In the genomic region with DNA sequence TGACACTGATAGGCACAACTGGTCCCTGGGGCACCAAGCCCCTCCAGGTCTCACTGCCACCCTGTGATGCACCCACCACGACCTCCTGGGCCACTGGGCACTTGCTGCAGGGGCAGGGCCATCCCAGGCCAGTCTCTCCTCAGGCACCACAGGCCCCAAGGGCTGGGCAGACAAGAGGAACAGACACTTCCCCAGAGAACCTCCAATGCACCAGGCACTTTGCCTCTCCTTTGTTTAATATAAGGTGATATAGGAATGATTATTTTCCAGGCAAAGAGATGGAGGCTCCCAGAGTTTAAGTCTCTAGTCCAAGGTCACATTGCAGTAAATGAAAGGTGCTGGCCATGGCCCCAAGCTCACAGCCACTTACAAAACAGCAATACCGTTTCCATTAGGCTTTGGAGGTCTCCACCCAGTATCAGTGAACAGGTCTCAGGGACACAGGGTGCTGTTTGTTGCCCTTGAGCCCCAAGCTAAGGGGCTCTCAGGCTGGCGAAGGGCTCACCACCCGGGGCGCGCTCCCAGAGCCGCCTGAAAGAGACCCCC, we compare ENCODE assay signal across 8 cellular contexts. TPM values are rescaled to one million over a fixed set of nuclear protein-coding genes. Genes with fewer than 3 reads are reported as not detected.
DNase-seq lines count a peak whose midpoint lies in the region; ATAC-seq and TF ChIP-seq lines count a peak whose summit lies in the region.

No MANE protein-coding gene starts in this region.

- CTCF ChIA-PET in activated naive CD4-positive, alpha-beta T cell treated with anti-CD3 and anti-CD28 coated beads, Interleukin-2, amount 10 ng/mL, durations not matched to agents 7 days and 5 days (lab: Charles Lee) = interaction anchor here (2.7 kb wide), 1 partner anchor 41 kb away, joined by 32 read pairs; no protein-coding TSS in a partner anchor

- WGBS in lung, 2 donors = 48 to 53% methylated on average over 7 of the region's 7 CpGs

- H3K9me3 ChIP-seq in ascending aorta (no peaks in the 10 kb centered on the region), lung (ENCODE audit: control insufficient read depth in 2 of 2, insufficient read depth in 1 of 2, low read length in 1 of 2) (no peaks in the 10 kb centered on the region), uterus (no peaks in the 10 kb centered on the region)

- peaks cover 8% of the 10 kb centered on the region for H3K27me3 Mint-ChIP-seq in activated naive CD4-positive, alpha-beta T cell treated with anti-CD3 and anti-CD28 coated beads, Interleukin-2, amount 10 ng/mL, durations not matched to agents 7 days and 5 days

- peak overlapping the region; percentile 47 to 77 for H3K4me3 ChIP-seq in ascending aorta
- H3K4me3 ChIP-seq in lung = no peak overlapping the region
- H3K4me3 ChIP-seq in uterus = peak overlapping the region; percentile 35 to 66

- H3K27ac ChIP-seq in ascending aorta (peak overlapping the region; percentile 89 to 91), lung (ENCODE audit: low read depth in 1 of 2, low read length in 1 of 2) (peak overlapping the region; percentile 84 to 92), uterus (peak overlapping the region; percentile 89 to 100)

- no peak for TF ChIP-seq POLR2A in uterus (IDR thresholded peaks at IDR 0.05)

- peaks cover 32% of the 10 kb centered on the region for H3K4me1 Mint-ChIP-seq in activated naive CD4-positive, alpha-beta T cell treated with anti-CD3 and anti-CD28 coated beads, Interleukin-2, amount 10 ng/mL, durations not matched to agents 7 days and 5 days

- H3K36me3 Mint-ChIP-seq in activated naive CD4-positive, alpha-beta T cell treated with anti-CD3 and anti-CD28 coated beads, Interleukin-2, amount 10 ng/mL, durations not matched to agents 7 days and 5 days = no peaks in the 10 kb centered on the region
- H3K36me3 Mint-ChIP-seq in activated naive CD4-positive, alpha-beta T cell treated with anti-CD3 and anti-CD28 coated beads, Interleukin-2, amount 50 U/mL, for 72 hours = no peaks in the 10 kb centered on the region

- no peak for ATAC-seq in activated naive CD4-positive, alpha-beta T cell treated with anti-CD3 and anti-CD28 coated beads, Interleukin-2, amount 50 U/mL, for 72 hours
- ATAC-seq in lung (ENCODE audit: insufficient read depth, low FRiP score) = no peak

- no peak overlapping the region for H3K27ac Mint-ChIP-seq in activated naive CD4-positive, alpha-beta T cell treated with anti-CD3 and anti-CD28 coated beads, Interleukin-2, amount 10 ng/mL, durations not matched to agents 7 days and 5 days
- peak overlapping the region in 1 of 2 donors; percentile 64 for H3K27ac Mint-ChIP-seq in activated naive CD4-positive, alpha-beta T cell treated with anti-CD3 and anti-CD28 coated beads, Interleukin-2, amount 50 U/mL, for 72 hours

- no peak for DNase-seq in activated naive CD4-positive, alpha-beta T cell treated with anti-CD3 and anti-CD28 coated beads, Interleukin-2, amount 10 ng/mL, durations not matched to agents 7 days and 5 days
- DNase-seq in activated naive CD4-positive, alpha-beta T cell treated with anti-CD3 and anti-CD28 coated beads, Interleukin-2, amount 50 U/mL, for 72 hours (ENCODE audit: low spot score in 2 of 2) = no peak
- DNase-seq in ascending aorta (ENCODE audit: low spot score in 2 of 2) = no peak
- no peak for DNase-seq in lung (ENCODE audit: low spot score)
- peak in 1 of 2 donors; percentile 24 for DNase-seq in uterus
- no peak for DNase-seq in cerebellar nuclear complex (lab: John Stamatoyannopoulos, UW)
- no peak for DNase-seq in GDM1 (lab: John Stamatoyannopoulos, UW)
- DNase-seq in NCI-H82 (lab: John Stamatoyannopoulos, UW) = no peak

- H3K27me3 ChIP-seq in ascending aorta = no peaks in the 10 kb centered on the region
- H3K27me3 ChIP-seq in lung (ENCODE audit: control insufficient read depth, insufficient read depth) = no peaks in the 10 kb centered on the region
- H3K27me3 ChIP-seq in uterus = no peaks in the 10 kb centered on the region

- peaks cover 16 to 55% of the 10 kb centered on the region in 2 donors for H3K36me3 ChIP-seq in ascending aorta
- peaks cover 0 to 25% of the 10 kb centered on the region in 2 donors for H3K36me3 ChIP-seq in lung (ENCODE audit: control insufficient read depth in 2 of 2, insufficient read depth in 2 of 2, low read length in 2 of 2)
- no peaks in the 10 kb centered on the region for H3K36me3 ChIP-seq in uterus

- peaks cover 6 to 17% of the 10 kb centered on the region in 2 donors for H3K4me1 ChIP-seq in ascending aorta
- H3K4me1 ChIP-seq in lung (ENCODE audit: control insufficient read depth in 2 of 2, insufficient read depth in 2 of 2, low read length in 2 of 2) = peaks cover 2 to 26% of the 10 kb centered on the region in 2 donors
- peaks cover 0 to 13% of the 10 kb centered on the region in 2 donors for H3K4me1 ChIP-seq in uterus

- intact Hi-C loops in ascending aorta (cut with DNase I) = loop anchor here (5.0 to 10.0 kb wide), 3 partner anchors 669 to 1299 kb away; no protein-coding TSS in a partner anchor
- intact Hi-C loops in uterus (cut with DNase I; ENCODE audit: low total_unique reads) = no loop called here

- peak overlapping the region; percentile 57 for H3K4me3 Mint-ChIP-seq in activated naive CD4-positive, alpha-beta T cell treated with anti-CD3 and anti-CD28 coated beads, Interleukin-2, amount 10 ng/mL, durations not matched to agents 7 days and 5 days

- H3K9me3 Mint-ChIP-seq in activated naive CD4-positive, alpha-beta T cell treated with anti-CD3 and anti-CD28 coated beads, Interleukin-2, amount 10 ng/mL, durations not matched to agents 7 days and 5 days = no peaks in the 10 kb centered on the region
- H3K9me3 Mint-ChIP-seq in activated naive CD4-positive, alpha-beta T cell treated with anti-CD3 and anti-CD28 coated beads, Interleukin-2, amount 50 U/mL, for 72 hours = no peaks in the 10 kb centered on the region

- no peak for TF ChIP-seq CTCF in ascending aorta (IDR thresholded peaks at IDR 0.05)
- no peak for TF ChIP-seq CTCF in lung (IDR thresholded peaks at IDR 0.05; ENCODE audit: control extremely low read depth, extremely low read depth)
- TF ChIP-seq CTCF in uterus (IDR thresholded peaks at IDR 0.05) = no peak

RNA-seq across cellular contexts. Expression of a gene that starts 4.5 kb away (rescaled TPM):
- 1 to 10 TPM in 1 of 2 donors, under 1 TPM in 1; 0.32 to 1.7 TPM for total RNA-seq in activated naive CD4-positive, alpha-beta T cell treated with anti-CD3 and anti-CD28 coated beads, Interleukin-2, amount 50 U/mL, for 72 hours
- total RNA-seq in ascending aorta = 309 TPM
- total RNA-seq in lung = 100 to 1,000 TPM in 1 of 2 donors, 10 to 100 TPM in 1; 37.0 to 149 TPM
- polyA plus RNA-seq in lung = 10 to 100 TPM; 48.3 to 91.9 TPM
- 100 to 1,000 TPM in 1 of 4 donors, 10 to 100 TPM in 2, 1 to 10 TPM in 1; 8.2 to 266 (median 52.8) TPM for total RNA-seq in uterus

RNA-seq across cellular contexts. Expression of a gene that starts 14.6 kb away (rescaled TPM):
- total RNA-seq in activated naive CD4-positive, alpha-beta T cell treated with anti-CD3 and anti-CD28 coated beads, Interleukin-2, amount 50 U/mL, for 72 hours = 1 to 10 TPM; 1.5 to 4.1 TPM
- total RNA-seq in ascending aorta = 40.0 TPM
- 10 to 100 TPM; 38.8 to 44.3 TPM for total RNA-seq in lung
- 10 to 100 TPM; 19.5 to 55.4 TPM for polyA plus RNA-seq in lung
- 10 to 100 TPM in 1 of 4 donors, 1 to 10 TPM in 3; 6.1 to 26.5 (median 8.2) TPM for total RNA-seq in uterus

RNA-seq across cellular contexts. Expression of a gene that starts 26.6 kb away (rescaled TPM):
- total RNA-seq in activated naive CD4-positive, alpha-beta T cell treated with anti-CD3 and anti-CD28 coated beads, Interleukin-2, amount 50 U/mL, for 72 hours = 10 to 100 TPM in 1 of 2 donors, 1 to 10 TPM in 1; 3.1 to 20.9 TPM
- total RNA-seq in ascending aorta (1.6 TPM), lung (10 to 100 TPM; 17.7 to 40.7 TPM), uterus (10 to 100 TPM; 20.7 to 78.1 (median 34.6) TPM)
- 10 to 100 TPM; 16.8 to 18.6 TPM for polyA plus RNA-seq in lung
